ENCODE assay signal across 7 cellular contexts in the genomic region with DNA sequence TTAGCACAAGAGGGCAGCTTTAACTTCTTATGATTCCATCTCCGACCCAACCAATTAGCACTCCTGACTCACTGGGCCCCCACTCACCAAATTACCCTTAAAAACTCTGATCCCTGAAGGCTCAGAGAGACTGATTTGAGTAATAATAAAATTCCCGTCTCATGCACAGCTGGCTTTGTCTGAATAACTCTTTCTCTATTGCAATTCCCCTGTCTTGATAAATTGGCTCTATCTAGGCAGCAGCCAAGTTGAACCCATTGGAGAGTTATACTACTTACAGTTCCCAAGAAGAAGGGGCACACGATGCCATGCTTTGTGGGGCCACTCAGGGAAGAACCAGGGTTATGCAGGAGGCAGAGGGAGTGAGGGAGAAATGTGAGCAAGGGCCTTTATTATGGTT.
"Had no signal": no experiment of that assay in that cellular context is flagged by ENCODE, and none has a peak within 500 bp of the region (broad histone marks: within the 10 kb centered on the region; RNA-seq: fewer than 3 reads in every experiment).

No MANE protein-coding gene starts in this region.

- H3K27ac ChIP-seq: HL-60, KMS-11 had no signal

- H3K9ac ChIP-seq: KMS-11 had no signal

- H3K4me2 ChIP-seq: KMS-11 had no signal

- DNase-seq: IMR-90, KBM-7, KG1 had no signal

- H3K4me1 Mint-ChIP-seq: IgD-negative memory B cell had no signal

- H3K27me3 Mint-ChIP-seq: IgD-negative memory B cell had no signal

- H3K4me3 Mint-ChIP-seq: IgD-negative memory B cell had no signal

- H3K4me3 ChIP-seq: K562 had no signal

- H3K36me3 Mint-ChIP-seq: IgD-negative memory B cell had no signal

- H3K27ac Mint-ChIP-seq: IgD-negative memory B cell had no signal
